8 cellular contexts compared by ENCODE assay signal in the genomic region with DNA sequence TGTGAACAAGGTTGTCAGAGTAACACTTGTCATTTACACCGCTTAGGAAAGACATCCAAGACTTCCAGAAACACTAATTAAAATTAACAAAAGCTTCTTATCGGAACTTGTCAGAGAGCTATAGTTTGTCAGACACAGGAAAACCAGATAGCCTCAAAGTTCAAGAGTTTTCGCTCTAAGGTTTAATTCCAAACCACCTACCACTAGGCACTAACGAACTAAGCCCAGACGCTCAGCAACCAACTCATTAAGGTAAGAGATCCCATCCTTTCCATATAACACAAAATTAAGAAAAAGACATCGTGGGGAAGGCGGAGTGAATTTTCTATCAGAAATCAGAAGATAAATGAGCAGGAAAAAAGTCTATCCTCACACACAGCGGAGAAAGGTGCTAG. TPM values are rescaled to one million over a fixed set of nuclear protein-coding genes. Genes with fewer than 3 reads are reported as not detected.
DNase-seq lines count a peak whose midpoint lies in the region; ATAC-seq and TF ChIP-seq lines count a peak whose summit lies in the region.

No MANE protein-coding gene starts in this region.

- peak overlapping the region; percentile 85 for H3K4me2 ChIP-seq in osteoblast (ENCODE audit: insufficient read depth, low read length)

- POLR2A ChIA-PET in activated CD4-positive, alpha-beta T cell treated with anti-CD3 and anti-CD28 coated beads, Interleukin-2, amount 10 ng/mL, durations not matched to agents 7 days and 5 days (lab: Charles Lee): no interaction called here
- POLR2A ChIA-PET in RWPE1 (lab: Yijun Ruan, JAX; ENCODE audit: low non-redundant PET): no interaction called here

- no peak for TF ChIP-seq EP300 in esophagus muscularis mucosa (IDR thresholded peaks at IDR 0.05)

- peak; percentile 6 for ATAC-seq in HG02623 (IDR thresholded peaks at IDR 0.05; ENCODE audit: unreplicated experiment)

- peaks cover 0 to 7% (median 3%) of the 10 kb centered on the region in 4 donors for H3K36me3 ChIP-seq in esophagus muscularis mucosa
- no peaks in the 10 kb centered on the region for H3K36me3 ChIP-seq in osteoblast (ENCODE audit: insufficient read depth, low read length)

- H3K4me3 Mint-ChIP-seq in activated CD4-positive, alpha-beta T cell treated with anti-CD3 and anti-CD28 coated beads, Interleukin-2, amount 10 ng/mL, durations not matched to agents 7 days and 5 days: peak overlapping the region; percentile 93

- no peaks in the 10 kb centered on the region for H4K20me1 ChIP-seq in osteoblast (ENCODE audit: insufficient read depth, low read length)

- TF ChIP-seq POLR2A in esophagus muscularis mucosa (IDR thresholded peaks at IDR 0.05; ENCODE audit: low read depth): no peak

- intact Hi-C loops in esophagus muscularis mucosa (cut with DNase I): no loop called here

- H3K9me3 ChIP-seq in esophagus muscularis mucosa (no peaks in the 10 kb centered on the region), osteoblast (ENCODE audit: low read depth, low read length) (no peaks in the 10 kb centered on the region)

- TF ChIP-seq CTCF in RWPE1 (conservative IDR thresholded peaks at IDR 0.05; ENCODE audit: low read depth) (no peak), esophagus muscularis mucosa (IDR thresholded peaks at IDR 0.05) (no peak), osteoblast (IDR thresholded peaks at IDR 0.05; ENCODE audit: extremely low read depth, low read depth, low read length) (no peak)

- peaks cover 13 to 25% (median 19%) of the 10 kb centered on the region in 4 donors for H3K4me1 ChIP-seq in esophagus muscularis mucosa
- peaks cover 11% of the 10 kb centered on the region for H3K4me1 ChIP-seq in osteoblast (ENCODE audit: insufficient read depth, low read length)

- H3K36me3 Mint-ChIP-seq in activated CD4-positive, alpha-beta T cell treated with anti-CD3 and anti-CD28 coated beads, Interleukin-2, amount 10 ng/mL, durations not matched to agents 7 days and 5 days (ENCODE audit: low read depth): peaks cover 16% of the 10 kb centered on the region

- 1% methylated on average over 8 of the region's 8 CpGs for WGBS in esophagus muscularis mucosa

- no peaks in the 10 kb centered on the region for H3K27me3 Mint-ChIP-seq in activated CD4-positive, alpha-beta T cell treated with anti-CD3 and anti-CD28 coated beads, Interleukin-2, amount 10 ng/mL, durations not matched to agents 7 days and 5 days

- peaks cover 65% of the 10 kb centered on the region for H3K79me2 ChIP-seq in osteoblast (ENCODE audit: insufficient read depth, low read length)

- peak overlapping the region; percentile 79 for H3K27ac ChIP-seq in RWPE1
- H3K27ac ChIP-seq in esophagus muscularis mucosa (replicated peaks in 1 of 4): peak overlapping the region; percentile 82 to 90 (median 84)
- H3K27ac ChIP-seq in osteoblast (ENCODE audit: low read depth, low read length): peak overlapping the region; percentile 59

- CTCF ChIA-PET in activated CD4-positive, alpha-beta T cell treated with anti-CD3 and anti-CD28 coated beads, Interleukin-2, amount 10 ng/mL, durations not matched to agents 7 days and 5 days (lab: Charles Lee): no interaction called here
- CTCF ChIA-PET in RWPE1 (lab: Yijun Ruan, JAX): no interaction called here

- H3K4me3 ChIP-seq in esophagus muscularis mucosa (peak overlapping the region; percentile 75 to 90 (median 82)), osteoblast (ENCODE audit: insufficient read depth, low read length) (peak overlapping the region; percentile 86)

- peak overlapping the region; percentile 99 for H2AFZ ChIP-seq in osteoblast (ENCODE audit: low read length)

- peak overlapping the region; percentile 95 for H3K27ac Mint-ChIP-seq in activated CD4-positive, alpha-beta T cell treated with anti-CD3 and anti-CD28 coated beads, Interleukin-2, amount 10 ng/mL, durations not matched to agents 7 days and 5 days

- peaks cover 33% of the 10 kb centered on the region for H3K4me1 Mint-ChIP-seq in activated CD4-positive, alpha-beta T cell treated with anti-CD3 and anti-CD28 coated beads, Interleukin-2, amount 10 ng/mL, durations not matched to agents 7 days and 5 days

- peak; percentile 13 for DNase-seq in activated CD4-positive, alpha-beta T cell treated with anti-CD3 and anti-CD28 coated beads, Interleukin-2, amount 10 ng/mL, durations not matched to agents 7 days and 5 days
- DNase-seq in activated CD4-positive, alpha-beta T cell treated with anti-CD3 and anti-CD28 coated beads, Interleukin-2, amount 50 U/mL, for 4 hours: no peak
- no peak for DNase-seq in RWPE1 (ENCODE audit: low spot score)
- no peak for DNase-seq in esophagus muscularis mucosa (ENCODE audit: extremely low spot score)
- peak; percentile 38 for DNase-seq in osteoblast (ENCODE audit: insufficient read length, low spot score, missing footprints)
- no peak for DNase-seq in glomerular visceral epithelial cell (ENCODE audit: extremely low spot score)
- DNase-seq in OCI-M1 (lab: John Stamatoyannopoulos, UW): no peak

- no peaks in the 10 kb centered on the region for H3K9me3 Mint-ChIP-seq in activated CD4-positive, alpha-beta T cell treated with anti-CD3 and anti-CD28 coated beads, Interleukin-2, amount 10 ng/mL, durations not matched to agents 7 days and 5 days

- H3K27me3 ChIP-seq in esophagus muscularis mucosa (no peaks in the 10 kb centered on the region), osteoblast (ENCODE audit: insufficient read depth, low read length) (no peaks in the 10 kb centered on the region)

RNA-seq across cellular contexts. Expression of a gene that starts 0.4 kb away (rescaled TPM):
- total RNA-seq in activated CD4-positive, alpha-beta T cell treated with anti-CD3 and anti-CD28 coated beads, Interleukin-2, amount 10 ng/mL, durations not matched to agents 7 days and 5 days: 10 to 100 TPM; 19.7 to 23.4 TPM
- total RNA-seq in esophagus muscularis mucosa (10 to 100 TPM; 27.8 to 49.8 (median 40.1) TPM), osteoblast (8.7 and 11.5 TPM in 2 replicates)

RNA-seq across cellular contexts. Expression of a gene that starts 0.6 kb away (rescaled TPM):
- total RNA-seq in activated CD4-positive, alpha-beta T cell treated with anti-CD3 and anti-CD28 coated beads, Interleukin-2, amount 10 ng/mL, durations not matched to agents 7 days and 5 days: 10 to 100 TPM; 22.9 to 26.7 TPM
- 10 to 100 TPM; 18.1 to 25.5 (median 19.2) TPM for total RNA-seq in esophagus muscularis mucosa
- total RNA-seq in osteoblast: 16.3 and 20.3 TPM in 2 replicates

Comparison
In these comparisons a context has a peak if more than half of its experiments do, and no peak if none do; other contexts are left out.
1. DNase-seq: peak in activated CD4-positive, alpha-beta T cell treated with anti-CD3 and anti-CD28 coated beads, Interleukin-2, amount 10 ng/mL, durations not matched to agents 7 days and 5 days (single experiment) and osteoblast (single experiment); none in activated CD4-positive, alpha-beta T cell treated with anti-CD3 and anti-CD28 coated beads, Interleukin-2, amount 50 U/mL, for 4 hours (0 of 2), RWPE1 (single experiment), esophagus muscularis mucosa (single experiment), glomerular visceral epithelial cell (single experiment) and OCI-M1 (single experiment).
2. Peak in every context shown above with its lines, with median percentiles within 50 percentile points of each other: H3K27ac ChIP-seq.